Comparison of ENCODE assay signal across 24 cellular contexts in genomic region chr4:110904435-110905050, GRCh38.
DNase-seq lines count a peak whose midpoint lies in the region; ATAC-seq and TF ChIP-seq lines count a peak whose summit lies in the region.
"Had no signal": no experiment of that assay in that cellular context is flagged by ENCODE, and none has a peak within 500 bp of the region (broad histone marks: within the 10 kb centered on the region; RNA-seq: fewer than 3 reads in every experiment).

No MANE protein-coding gene starts in this region.

- no peak overlapping the region for H3K23ac ChIP-seq in mesenchymal stem cell (ENCODE audit: low read length in 2 of 2)

- H2AK5ac ChIP-seq in mesenchymal stem cell (ENCODE audit: low read length, severe bottlenecking), result no peak overlapping the region

- no peak overlapping the region for H3K18ac ChIP-seq in mesenchymal stem cell (ENCODE audit: low read depth in 1 of 2, low read length in 2 of 2)

- DNase-seq in Caki2 (ENCODE audit: low read depth), result peak; percentile 38
- DNase-seq in NCI-H69 (lab: John Stamatoyannopoulos, UW), result peak; percentile 72
- peak; percentile 58 for DNase-seq in mesenchymal stem cell
- no peak for DNase-seq in GDM1 (lab: John Stamatoyannopoulos, UW)
- DNase-seq: AML-193; amniotic stem cell; Caco-2; cerebellar nuclear complex; effector CD8-positive, alpha-beta T cell; GF-D8; hippocampal formation; KBM-7; kidney; mammary epithelial cell; natural killer cell; NCI-H1105; NCI-H2171; stimulated activated CD4-positive, alpha-beta T cell treated with anti-CD3 and anti-CD28 coated beads, Interleukin-4, amount 100 ng/mL, for 4 hours; substantia nigra had no signal

- no peak overlapping the region for H4K8ac ChIP-seq in mesenchymal stem cell (ENCODE audit: low read length)

- H3K9me3 ChIP-seq in HEK293 (ENCODE audit: control insufficient read depth, insufficient read depth, low read depth, low read length), result no peaks in the 10 kb centered on the region
- H3K9me3 ChIP-seq in mesenchymal stem cell (ENCODE audit: control insufficient read depth, low read length), result no peaks in the 10 kb centered on the region
- H3K9me3 ChIP-seq: Caco-2, vagina had no signal

- CTCF ChIA-PET in HEK293 (lab: Yijun Ruan, JAX), result no interaction called here

- no peak overlapping the region for H2BK120ac ChIP-seq in mesenchymal stem cell (ENCODE audit: low read depth, low read length)

- no peak overlapping the region for H3K4ac ChIP-seq in mesenchymal stem cell (ENCODE audit: low read depth in 1 of 2, low read length in 2 of 2)

- no peak for ATAC-seq in HG03280 (IDR thresholded peaks at IDR 0.05; ENCODE audit: unreplicated experiment)
- ATAC-seq in GM18517 (IDR thresholded peaks at IDR 0.05; ENCODE audit: unreplicated experiment), result no peak
- ATAC-seq in GM21447 (IDR thresholded peaks at IDR 0.05; ENCODE audit: unreplicated experiment), result no peak
- ATAC-seq: natural killer cell had no signal

- no peak for TF ChIP-seq CTCF in HEK293 (tag by site-specific recombination; IDR thresholded peaks at IDR 0.05)

- H3K9ac ChIP-seq in mesenchymal stem cell (ENCODE audit: low read length), result no peak overlapping the region

- no peak overlapping the region for H3K14ac ChIP-seq in mesenchymal stem cell (ENCODE audit: low read length in 2 of 2)

- H2BK15ac ChIP-seq in mesenchymal stem cell (ENCODE audit: low read depth, poor library complexity, severe bottlenecking), result no peak overlapping the region

- no peak overlapping the region for H3K4me2 ChIP-seq in mesenchymal stem cell (ENCODE audit: low read length, poor library complexity, severe bottlenecking)

- no peak overlapping the region for H3K4me3 ChIP-seq in HEK293 (ENCODE audit: low read depth, low read length)
- no peak overlapping the region for H3K4me3 ChIP-seq in mesenchymal stem cell (ENCODE audit: insufficient read depth in 1 of 2, low read depth in 1 of 2, low read length in 2 of 2)
- H3K4me3 ChIP-seq: vagina had no signal

- in situ Hi-C loops in Caki2 (cut with HindIII; ENCODE audit: low pct_unique_long_range_greater_than_20kb, low sequenced_read_pairs), result no loop called here

- H4K91ac ChIP-seq in mesenchymal stem cell (ENCODE audit: low read length), result no peak overlapping the region

- H3K36me3 ChIP-seq in HEK293 (ENCODE audit: control insufficient read depth in 2 of 2, insufficient read depth in 1 of 2, low read length in 2 of 2) (no peaks in the 10 kb centered on the region), mesenchymal stem cell (ENCODE audit: control insufficient read depth in 1 of 2, insufficient read depth in 2 of 2, low read depth in 1 of 2, low read length in 2 of 2) (no peaks in the 10 kb centered on the region)
- H3K36me3 ChIP-seq: vagina had no signal

- no peak overlapping the region for H2AFZ ChIP-seq in mesenchymal stem cell (ENCODE audit: low read depth, low read length)

- POLR2A ChIA-PET in HEK293 (lab: Yijun Ruan, JAX), result no interaction called here

- no peak overlapping the region for H2BK12ac ChIP-seq in mesenchymal stem cell (ENCODE audit: low read length in 2 of 2)

- WGBS in mesenchymal stem cell, result 20% methylated on average over 2 of the region's 6 CpGs

- H3K4me1 ChIP-seq in HEK293 (ENCODE audit: control insufficient read depth, insufficient read depth, low read length) (peaks cover 20% of the 10 kb centered on the region), mesenchymal stem cell (ENCODE audit: control insufficient read depth, insufficient read depth, low read depth, low read length) (no peaks in the 10 kb centered on the region)
- H3K4me1 ChIP-seq: vagina had no signal

- H3K27ac ChIP-seq in HEK293 (ENCODE audit: extremely low read depth, low read depth, low read length), result no peak overlapping the region
- no peak overlapping the region for H3K27ac ChIP-seq in mesenchymal stem cell (ENCODE audit: low read length, poor library complexity, severe bottlenecking)
- H3K27ac ChIP-seq: vagina had no signal

- H2BK5ac ChIP-seq in mesenchymal stem cell (ENCODE audit: low read depth, low read length, poor library complexity, severe bottlenecking), result no peak overlapping the region

- H3K79me1 ChIP-seq in mesenchymal stem cell (replicated peaks; ENCODE audit: low read length, poor library complexity, severe bottlenecking), result no peaks in the 10 kb centered on the region

- no peaks in the 10 kb centered on the region for H3K27me3 ChIP-seq in mesenchymal stem cell (ENCODE audit: control insufficient read depth in 1 of 2, insufficient read depth in 1 of 2, low read length in 2 of 2)
- H3K27me3 ChIP-seq: vagina had no signal

TF ChIP-seq in HEK293, 187 proteins besides CTCF, POLR2A, EP300 and RAD21 (continues in another document):
- TF ChIP-seq ZNF423 (tag by site-specific recombination; IDR thresholded peaks at IDR 0.05), result peak; percentile 32; the same call in 1 of the 2 replicates
- TF ChIP-seq, protein P1, sequence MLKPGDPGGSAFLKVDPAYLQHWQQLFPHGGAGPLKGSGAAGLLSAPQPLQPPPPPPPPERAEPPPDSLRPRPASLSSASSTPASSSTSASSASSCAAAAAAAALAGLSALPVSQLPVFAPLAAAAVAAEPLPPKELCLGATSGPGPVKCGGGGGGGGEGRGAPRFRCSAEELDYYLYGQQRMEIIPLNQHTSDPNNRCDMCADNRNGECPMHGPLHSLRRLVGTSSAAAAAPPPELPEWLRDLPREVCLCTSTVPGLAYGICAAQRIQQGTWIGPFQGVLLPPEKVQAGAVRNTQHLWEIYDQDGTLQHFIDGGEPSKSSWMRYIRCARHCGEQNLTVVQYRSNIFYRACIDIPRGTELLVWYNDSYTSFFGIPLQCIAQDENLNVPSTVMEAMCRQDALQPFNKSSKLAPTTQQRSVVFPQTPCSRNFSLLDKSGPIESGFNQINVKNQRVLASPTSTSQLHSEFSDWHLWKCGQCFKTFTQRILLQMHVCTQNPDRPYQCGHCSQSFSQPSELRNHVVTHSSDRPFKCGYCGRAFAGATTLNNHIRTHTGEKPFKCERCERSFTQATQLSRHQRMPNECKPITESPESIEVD (tag by site-specific recombination; IDR thresholded peaks at IDR 0.05), result peak; percentile 98
- TF ChIP-seq ZNF843 (tag by site-specific recombination; IDR thresholded peaks at IDR 0.05), result peak; percentile 100
- TF ChIP-seq ZNF645 (tag by site-specific recombination; IDR thresholded peaks at IDR 0.05), result peak; percentile 85; the same call in 1 of the 2 replicates
- TF ChIP-seq ZBTB10 (tag by site-specific recombination; IDR thresholded peaks at IDR 0.05), result no peak
- TF ChIP-seq ZNF239 (tag by site-specific recombination; IDR thresholded peaks at IDR 0.05), result no peak
- TF ChIP-seq HOXD13 (CRISPR knock-in tag; IDR thresholded peaks at IDR 0.05; ENCODE audit: borderline replicate concordance), result peak; percentile 95
- TF ChIP-seq, protein P2, sequence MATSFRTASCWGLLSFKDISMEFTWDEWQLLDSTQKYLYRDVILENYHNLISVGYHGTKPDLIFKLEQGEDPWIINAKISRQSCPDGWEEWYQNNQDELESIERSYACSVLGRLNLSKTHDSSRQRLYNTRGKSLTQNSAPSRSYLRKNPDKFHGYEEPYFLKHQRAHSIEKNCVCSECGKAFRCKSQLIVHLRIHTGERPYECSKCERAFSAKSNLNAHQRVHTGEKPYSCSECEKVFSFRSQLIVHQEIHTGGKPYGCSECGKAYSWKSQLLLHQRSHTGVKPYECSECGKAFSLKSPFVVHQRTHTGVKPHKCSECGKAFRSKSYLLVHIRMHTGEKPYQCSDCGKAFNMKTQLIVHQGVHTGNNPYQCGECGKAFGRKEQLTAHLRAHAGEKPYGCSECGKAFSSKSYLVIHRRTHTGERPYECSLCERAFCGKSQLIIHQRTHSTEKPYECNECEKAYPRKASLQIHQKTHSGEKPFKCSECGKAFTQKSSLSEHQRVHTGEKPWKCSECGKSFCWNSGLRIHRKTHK (tag by site-specific recombination; IDR thresholded peaks at IDR 0.05), result no peak
- no peak for TF ChIP-seq ZNF302 (tag by site-specific recombination; IDR thresholded peaks at IDR 0.05; ENCODE audit: low read depth)
- no peak for TF ChIP-seq ZNF48 (tag by site-specific recombination; IDR thresholded peaks at IDR 0.05)
